ENCODE assay signal across 8 cellular contexts in genomic region chr10:97759157-97759980, GRCh38. TPM values are rescaled to one million over a fixed set of nuclear protein-coding genes. Genes with fewer than 3 reads are reported as not detected.
A peak's percentile ranks its signal among the peaks of the same experiment; 100 is the strongest.
DNase-seq lines count a peak whose midpoint lies in the region; ATAC-seq, FAIRE-seq and TF ChIP-seq lines count a peak whose summit lies in the region.

No MANE protein-coding gene starts in this region.

- H3K4me1 ChIP-seq in K562 (replicated peaks in 1 of 2; ENCODE audit: control insufficient read depth in 2 of 2, insufficient read depth in 2 of 2, low read length in 2 of 2), result peaks cover 0 to 3% of the 10 kb centered on the region in 2 experiments; a peak in 2 of 5 replicates

- CTCF ChIA-PET in K562 (lab: Yijun Ruan, JAX; ENCODE audit: low intra/inter-chr PET ratio), result interaction anchor here (0.7 to 2.6 kb wide), 2 partner anchors 110 to 715 kb away, joined by 4 to 17 read pairs; no protein-coding TSS in a partner anchor

- H3K9me2 ChIP-seq in SU-DHL-6 (replicated peaks; ENCODE audit: insufficient read depth, low read length), result no peaks in the 10 kb centered on the region

- TF ChIP-seq RAD21 in K562 (CRISPR knock-in tag; conservative IDR thresholded peaks at IDR 0.05 in 1 of 2, IDR thresholded peaks at IDR 0.05 in 1 of 2), result peak; percentile 79 to 87

- H3K9ac ChIP-seq in SU-DHL-6 (ENCODE audit: low read length) (no peak overlapping the region), K562 (ENCODE audit: insufficient read depth in 1 of 2, low read depth in 2 of 2, low read length in 2 of 2) (no peak overlapping the region)

- intact Hi-C loops in K562 (cut with micrococcal nuclease), result loop anchor here (1.0 kb wide), 1 partner anchor 110 kb away; no protein-coding TSS in a partner anchor

- FAIRE-seq in K562 (lab: Jason Lieb, UNC), result peak; percentile 76

- no peaks in the 10 kb centered on the region for H3K79me2 ChIP-seq in SU-DHL-6 (ENCODE audit: insufficient read depth, low read length)
- H3K79me2 ChIP-seq in K562 (ENCODE audit: control insufficient read depth, insufficient read depth, low read length), result no peaks in the 10 kb centered on the region

- no peaks in the 10 kb centered on the region for H3K9me3 ChIP-seq in SU-DHL-6 (ENCODE audit: insufficient read depth, low read length)
- H3K9me3 ChIP-seq in K562 (replicated peaks; ENCODE audit: control insufficient read depth, insufficient read depth, low read depth, low read length), result no peaks in the 10 kb centered on the region

- TF ChIP-seq POLR2A in K562 (conservative IDR thresholded peaks at IDR 0.05), result no peak

- ATAC-seq in K562, result peak; percentile 97

- H3K4me2 ChIP-seq in SU-DHL-6 (ENCODE audit: low read depth, low read length, poor library complexity, severe bottlenecking) (no peak overlapping the region), K562 (ENCODE audit: insufficient read depth, low read length) (no peak overlapping the region)

- H3K27me3 ChIP-seq in SU-DHL-6 (ENCODE audit: low read length) (no peaks in the 10 kb centered on the region), K562 (ENCODE audit: control insufficient read depth in 2 of 2, insufficient read depth in 2 of 2, low read length in 2 of 2) (no peaks in the 10 kb centered on the region)

- no peaks in the 10 kb centered on the region for H3K9me1 ChIP-seq in K562 (ENCODE audit: control insufficient read depth, insufficient read depth, low read length)

- H3K36me3 ChIP-seq in SU-DHL-6 (ENCODE audit: low read length) (no peaks in the 10 kb centered on the region), K562 (ENCODE audit: control insufficient read depth, insufficient read depth, low read length) (peaks cover 56% of the 10 kb centered on the region; the same call in 2 of the 3 replicates)

- H3K4me3 ChIP-seq in SU-DHL-6 (ENCODE audit: insufficient read depth, low read length, poor library complexity, severe bottlenecking) (no peak overlapping the region), K562 (no peak overlapping the region)

- H3K27ac ChIP-seq in SU-DHL-6 (ENCODE audit: low read depth, low read length) (no peak overlapping the region), K562 (ENCODE audit: extremely low read depth, low read depth, low read length) (no peak overlapping the region)

- 58% methylated on average over 3 of the region's 6 CpGs for WGBS in K562 (ENCODE audit: insufficient coverage, low coverage, missing lambda C conversion rate)

- POLR2A ChIA-PET in K562 (lab: Yijun Ruan, JAX), result interaction anchor here (0.7 kb wide), 1 partner anchor 242 kb away, joined by 3 read pairs; no protein-coding TSS in a partner anchor

- no peaks in the 10 kb centered on the region; the same call in 1 of the 2 replicates for H4K20me1 ChIP-seq in SU-DHL-6 (ENCODE audit: low read depth, low read length)
- no peaks in the 10 kb centered on the region; the same call in 1 of the 2 replicates for H4K20me1 ChIP-seq in K562 (replicated peaks; ENCODE audit: control insufficient read depth, insufficient read depth, low read length)

- DNase-seq in DMS79 treated with DMSO at 0.1 percent for 48 hours (lab: John Stamatoyannopoulos, UW), result peak; percentile 5
- DNase-seq in DMS79 (lab: John Stamatoyannopoulos, UW), result no peak
- peak; percentile 40 for DNase-seq in LoVo (ENCODE audit: low spot score)
- peak; percentile 60 to 69 (median 64) for DNase-seq in K562 (ENCODE audit: extremely low read depth in 1 of 4, low spot score in 3 of 4)
- peak; percentile 94 for DNase-seq in iPS-NIHi11 (ENCODE audit: low spot score)
- peak; percentile 46 for DNase-seq in smooth muscle cell of the brain vasculature (ENCODE audit: low read depth, low spot score)
- DNase-seq in germinal center (ENCODE audit: low spot score), result no peak

- H3F3A ChIP-seq in SU-DHL-6 (ENCODE audit: insufficient read depth), result no peaks in the 10 kb centered on the region

- TF ChIP-seq CTCF in SU-DHL-6 (IDR thresholded peaks at IDR 0.05; ENCODE audit: insufficient read depth, low read length, poor library complexity, severe bottlenecking), result peak; percentile 66
- peak; percentile 78 to 85 (median 81) for TF ChIP-seq CTCF in K562 (IDR thresholded peaks at IDR 0.05 in 2 of 3, conservative IDR thresholded peaks at IDR 0.05 in 1 of 3; ENCODE audit: insufficient read depth in 2 of 3, low read depth in 1 of 3, low read length in 3 of 3)

- in situ Hi-C loops in K562 (cut with MboI), result loop anchor here (25.0 kb wide), 1 partner anchor 103 kb away; no protein-coding TSS in a partner anchor

- H2AFZ ChIP-seq in SU-DHL-6 (ENCODE audit: low read depth, low read length, severe bottlenecking) (no peak overlapping the region), K562 (ENCODE audit: low read depth, low read length) (no peak overlapping the region)

- no peak for TF ChIP-seq EP300 in K562 (IDR thresholded peaks at IDR 0.05; ENCODE audit: low read length)

- no TSS peak for BruUV-seq in K562 (replicated peaks; lab: Mats Ljungman, UMichigan)

TF ChIP-seq in K562, 482 proteins besides CTCF, POLR2A, EP300 and RAD21 (continues in another document):
- TF ChIP-seq RB1 (IDR thresholded peaks at IDR 0.05; ENCODE audit: low read depth), result no peak
- TF ChIP-seq RBFOX2 (IDR thresholded peaks at IDR 0.05; ENCODE audit: low read depth, low read length), result 0 out of 2 replicates have a peak, but pooled peaks have one; percentile 18
- TF ChIP-seq SMC3 (conservative IDR thresholded peaks at IDR 0.05; ENCODE audit: insufficient read depth, low read depth, low read length), result peak; percentile 75; the same call in 1 of the 2 replicates
- TF ChIP-seq STAG1 (CRISPR knock-in tag; IDR thresholded peaks at IDR 0.05; ENCODE audit: borderline replicate concordance), result peak; percentile 86; the same call in 1 of the 2 replicates

RNA-seq across cellular contexts. Expression of gene SFRP5, which starts 12.4 kb away (rescaled TPM):
- total RNA-seq in K562 (2011; cell fraction: chromatin; rRNA removed; ENCODE audit: low replicate concordance), result not detected in 2 replicates
- 0.17 TPM in 1 of 2 replicates, not detected in the other for total RNA-seq in K562 (2011; cell fraction: nucleolus; rRNA removed)
- 0.37 and 0.46 TPM in 2 replicates for total RNA-seq in K562 (2011; cell fraction: nucleoplasm; rRNA removed)
- 0.08 TPM in 1 of 2 replicates, not detected in the other for total RNA-seq in K562 (2014; rRNA removed)
- total RNA-seq in K562 (2014; rRNA removed; fragmentation: Illumina TruSeq; extraction: Trizol), result 0.07 TPM in 1 of 2 replicates, not detected in the other
- total RNA-seq in K562 (2015; rRNA removed; fragmentation: Illumina TruSeq; extraction: Trizol), result 0.11 TPM in 1 of 2 replicates, not detected in the other
- total RNA-seq in K562 (2021), result 0.29 and 0.40 TPM in 2 replicates
- 0.18 and 0.68 TPM in 2 replicates for polyA plus RNA-seq in K562 (2011; rRNA removed)
- polyA plus RNA-seq in K562 (2011; cell fraction: cytosol; rRNA removed), result 0.40 and 0.69 TPM in 2 replicates
- 0.11 and 0.24 TPM in 2 replicates for polyA plus RNA-seq in K562 (2011; cell fraction: nucleus; rRNA removed)
- 0.15 and 0.18 TPM in 2 replicates for polyA plus RNA-seq in K562 (2012)
- polyA plus RNA-seq in K562 (2014; fragmentation: Illumina TruSeq; extraction: Trizol), result 0.10 and 0.12 TPM in 2 replicates
- polyA plus RNA-seq in K562 (2014; fragmentation: Nextera tagmentation; extraction: Ambion mirVana), result not detected
- 0.16 and 0.18 TPM in 2 replicates for polyA plus RNA-seq in K562 (2014; rRNA removed)
- 0.27 TPM in 1 of 2 replicates, not detected in the other for polyA minus RNA-seq in K562 (2011; rRNA and poly(A)+ RNA removed)
- 0.91 TPM in 1 of 2 replicates, not detected in the other for polyA minus RNA-seq in K562 (2011; cell fraction: cytosol; rRNA and poly(A)+ RNA removed)
- 0.22 and 0.27 TPM in 2 replicates for polyA minus RNA-seq in K562 (2011; cell fraction: nucleus; rRNA and poly(A)+ RNA removed)

RNA-seq across cellular contexts. Expression of gene ZFYVE27, which starts 22.4 kb away (rescaled TPM):
- 62.2 and 122 TPM in 2 replicates for total RNA-seq in K562 (2011; cell fraction: chromatin; rRNA removed; ENCODE audit: low replicate concordance)
- total RNA-seq in K562 (2011; cell fraction: nucleolus; rRNA removed), result 80.7 and 95.2 TPM in 2 replicates
- 68.9 and 79.6 TPM in 2 replicates for total RNA-seq in K562 (2011; cell fraction: nucleoplasm; rRNA removed)
- total RNA-seq in K562 (2014; rRNA removed) (15.3 and 16.6 TPM in 2 replicates), K562 (2014; rRNA removed; fragmentation: Illumina TruSeq; extraction: Trizol) (8.8 and 12.5 TPM in 2 replicates), K562 (2015; rRNA removed; fragmentation: Illumina TruSeq; extraction: Trizol) (13.3 and 13.9 TPM in 2 replicates), K562 (2021) (21.4 and 24.0 TPM in 2 replicates)
- polyA plus RNA-seq in K562 (2011; rRNA removed) (21.4 and 22.2 TPM in 2 replicates), K562 (2014; fragmentation: Illumina TruSeq; extraction: Trizol) (15.6 and 16.5 TPM in 2 replicates), K562 (2014; fragmentation: Nextera tagmentation; extraction: Ambion mirVana) (1 to 10 TPM in 1 of 2 experiments, under 1 TPM in 1; 0.81 to 1.2 TPM), K562 (2014; rRNA removed) (21.9 and 24.3 TPM in 2 replicates)
- polyA plus RNA-seq in K562 (2011; cell fraction: cytosol; rRNA removed), result 18.6 TPM in 2 replicates
- 68.2 and 69.3 TPM in 2 replicates for polyA plus RNA-seq in K562 (2011; cell fraction: nucleus; rRNA removed)
- polyA plus RNA-seq in K562 (2012), result 12.7 and 25.0 TPM in 2 replicates
- 13.3 TPM in 2 replicates for polyA minus RNA-seq in K562 (2011; rRNA and poly(A)+ RNA removed)
- 8.4 and 12.6 TPM in 2 replicates for polyA minus RNA-seq in K562 (2011; cell fraction: cytosol; rRNA and poly(A)+ RNA removed)
- polyA minus RNA-seq in K562 (2011; cell fraction: nucleus; rRNA and poly(A)+ RNA removed), result 23.8 and 27.5 TPM in 2 replicates

RNA-seq across cellular contexts. Expression of gene MARVELD1, which starts 45.8 kb away (rescaled TPM):
- total RNA-seq in K562 (2011; cell fraction: chromatin; rRNA removed; ENCODE audit: low replicate concordance), result 10.2 and 12.9 TPM in 2 replicates
- total RNA-seq in K562 (2011; cell fraction: nucleolus; rRNA removed), result 11.7 and 12.0 TPM in 2 replicates
- 13.0 and 16.5 TPM in 2 replicates for total RNA-seq in K562 (2011; cell fraction: nucleoplasm; rRNA removed)
- 2.8 and 5.6 TPM in 2 replicates for total RNA-seq in K562 (2014; rRNA removed)
- total RNA-seq in K562 (2014; rRNA removed; fragmentation: Illumina TruSeq; extraction: Trizol), result 4.2 and 5.3 TPM in 2 replicates
- total RNA-seq in K562 (2015; rRNA removed; fragmentation: Illumina TruSeq; extraction: Trizol), result 5.7 and 7.1 TPM in 2 replicates
- 9.8 and 9.9 TPM in 2 replicates for total RNA-seq in K562 (2021)
- 9.5 and 14.7 TPM in 2 replicates for polyA plus RNA-seq in K562 (2011; rRNA removed)
- 12.4 and 14.2 TPM in 2 replicates for polyA plus RNA-seq in K562 (2011; cell fraction: cytosol; rRNA removed)
- 15.4 and 25.9 TPM in 2 replicates for polyA plus RNA-seq in K562 (2011; cell fraction: nucleus; rRNA removed)
- polyA plus RNA-seq in K562 (2012), result 9.1 and 11.3 TPM in 2 replicates
- polyA plus RNA-seq in K562 (2014; fragmentation: Illumina TruSeq; extraction: Trizol), result 8.9 and 12.5 TPM in 2 replicates
- 1 to 10 TPM; 2.7 to 3.6 TPM for polyA plus RNA-seq in K562 (2014; fragmentation: Nextera tagmentation; extraction: Ambion mirVana)
- polyA plus RNA-seq in K562 (2014; rRNA removed), result 5.3 and 6.5 TPM in 2 replicates
- 4.9 and 7.2 TPM in 2 replicates for polyA minus RNA-seq in K562 (2011; rRNA and poly(A)+ RNA removed)
- 7.1 and 7.8 TPM in 2 replicates for polyA minus RNA-seq in K562 (2011; cell fraction: cytosol; rRNA and poly(A)+ RNA removed)
- polyA minus RNA-seq in K562 (2011; cell fraction: nucleus; rRNA and poly(A)+ RNA removed), result 2.6 and 4.8 TPM in 2 replicates

Comparison
In these comparisons a context has a peak if more than half of its experiments do, and no peak if none do; other contexts are left out.
1. DNase-seq: peak in DMS79 treated with DMSO at 0.1 percent for 48 hours (single experiment), LoVo (single experiment), K562 (4 of 4), iPS-NIHi11 (single experiment) and smooth muscle cell of the brain vasculature (single experiment); none in DMS79 (single experiment) and germinal center (single experiment).